Comparison of ENCODE assay signal across 21 cellular contexts in genomic region chr1:99347041-99347684, GRCh38.
"Had no signal": no experiment of that assay in that cellular context is flagged by ENCODE, and none has a peak within 500 bp of the region (broad histone marks: within the 10 kb centered on the region; RNA-seq: fewer than 3 reads in every experiment).

No MANE protein-coding gene starts in this region.

- H3K9me3 Mint-ChIP-seq: activated CD4-positive, alpha-beta T cell treated with anti-CD3 and anti-CD28 coated beads, Interleukin-2, amount 10 ng/mL, durations not matched to agents 7 days and 5 days; activated naive CD4-positive, alpha-beta T cell treated with anti-CD3 and anti-CD28 coated beads, Interleukin-2, amount 10 ng/mL, durations not matched to agents 7 days and 5 days; activated naive CD8-positive, alpha-beta T cell treated with anti-CD3 and anti-CD28 coated beads, Interleukin-2, amount 50 U/mL, for 24 hours; stimulated activated memory B cell treated with anti-CD40 and anti-IgM and Interleukin-4, amounts not matched to agents 10 μg/mL and 1 μg/mL and 100 μg/mL, for 72 hours had no signal

- DNase-seq: activated CD4-positive, alpha-beta T cell treated with anti-CD3 and anti-CD28 coated beads, Interleukin-2, amount 10 ng/mL, durations not matched to agents 7 days and 5 days; activated CD8-positive, alpha-beta memory T cell treated with anti-CD3 and anti-CD28 coated beads, Interleukin-2, amount 50 U/mL, for 4 hours; activated naive CD4-positive, alpha-beta T cell treated with anti-CD3 and anti-CD28 coated beads, Interleukin-2, amount 10 ng/mL, durations not matched to agents 7 days and 5 days; activated naive CD8-positive, alpha-beta T cell treated with anti-CD3 and anti-CD28 coated beads, Interleukin-2, amount 50 U/mL, for 24 hours; activated T-cell treated with anti-CD3 and anti-CD28 coated beads, Interleukin-2, amount 50 U/mL, for 4 hours; anterior cingulate cortex; central memory CD4-positive, alpha-beta T cell; colonic mucosa; gastrocnemius medialis; head of caudate nucleus; left ventricle myocardium inferior; naive thymus-derived CD4-positive, alpha-beta T cell; spleen; stimulated activated CD4-positive, alpha-beta T cell treated with anti-CD3 and anti-CD28 coated beads, Interleukin-4, amount 100 ng/mL, for 4 hours; upper lobe of right lung had no signal

- H3K36me3 Mint-ChIP-seq: activated naive CD4-positive, alpha-beta T cell treated with anti-CD3 and anti-CD28 coated beads, Interleukin-2, amount 10 ng/mL, durations not matched to agents 7 days and 5 days; brain; naive thymus-derived CD4-positive, alpha-beta T cell; stimulated activated memory B cell treated with anti-CD40 and anti-IgM and Interleukin-4, amounts not matched to agents 10 μg/mL and 1 μg/mL and 100 μg/mL, for 72 hours had no signal

- H3K27ac Mint-ChIP-seq: activated CD4-positive, alpha-beta T cell treated with anti-CD3 and anti-CD28 coated beads, Interleukin-2, amount 10 ng/mL, durations not matched to agents 7 days and 5 days; activated naive CD4-positive, alpha-beta T cell treated with anti-CD3 and anti-CD28 coated beads, Interleukin-2, amount 10 ng/mL, durations not matched to agents 7 days and 5 days; activated naive CD8-positive, alpha-beta T cell treated with anti-CD3 and anti-CD28 coated beads, Interleukin-2, amount 50 U/mL, for 24 hours; naive thymus-derived CD4-positive, alpha-beta T cell; stimulated activated memory B cell treated with anti-CD40 and anti-IgM and Interleukin-4, amounts not matched to agents 10 μg/mL and 1 μg/mL and 100 μg/mL, for 72 hours; T-helper 1 cell treated with Interleukin-12 subunit alpha and Interleukin-12 subunit beta and Interleukin-4 antibody, amounts not matched to agents 30 μg/mL and 1 μg/mL, for 36 hours had no signal

- H3K4me3 ChIP-seq: colonic mucosa, gastrocnemius medialis, left ventricle myocardium inferior, spleen, thoracic aorta, upper lobe of right lung had no signal

- H3K4me1 ChIP-seq: colonic mucosa, left ventricle myocardium inferior, parathyroid adenoma, spleen, upper lobe of right lung had no signal

- H3K27me3 Mint-ChIP-seq: activated CD4-positive, alpha-beta T cell treated with anti-CD3 and anti-CD28 coated beads, Interleukin-2, amount 10 ng/mL, durations not matched to agents 7 days and 5 days; activated naive CD4-positive, alpha-beta T cell treated with anti-CD3 and anti-CD28 coated beads, Interleukin-2, amount 10 ng/mL, durations not matched to agents 7 days and 5 days; stimulated activated memory B cell treated with anti-CD40 and anti-IgM and Interleukin-4, amounts not matched to agents 10 μg/mL and 1 μg/mL and 100 μg/mL, for 72 hours had no signal

- H3K4me1 Mint-ChIP-seq: activated CD4-positive, alpha-beta T cell treated with anti-CD3 and anti-CD28 coated beads, Interleukin-2, amount 10 ng/mL, durations not matched to agents 7 days and 5 days; activated naive CD4-positive, alpha-beta T cell treated with anti-CD3 and anti-CD28 coated beads, Interleukin-2, amount 10 ng/mL, durations not matched to agents 7 days and 5 days; activated naive CD8-positive, alpha-beta T cell treated with anti-CD3 and anti-CD28 coated beads, Interleukin-2, amount 50 U/mL, for 24 hours; naive thymus-derived CD4-positive, alpha-beta T cell; stimulated activated memory B cell treated with anti-CD40 and anti-IgM and Interleukin-4, amounts not matched to agents 10 μg/mL and 1 μg/mL and 100 μg/mL, for 72 hours had no signal

- H3K36me3 ChIP-seq: colonic mucosa, gastrocnemius medialis, left ventricle myocardium inferior, neutrophil, spleen, thoracic aorta, upper lobe of right lung had no signal

- H3K4me3 Mint-ChIP-seq: activated CD4-positive, alpha-beta T cell treated with anti-CD3 and anti-CD28 coated beads, Interleukin-2, amount 10 ng/mL, durations not matched to agents 7 days and 5 days; activated naive CD4-positive, alpha-beta T cell treated with anti-CD3 and anti-CD28 coated beads, Interleukin-2, amount 10 ng/mL, durations not matched to agents 7 days and 5 days; activated naive CD8-positive, alpha-beta T cell treated with anti-CD3 and anti-CD28 coated beads, Interleukin-2, amount 50 U/mL, for 24 hours; activated T-cell treated with anti-CD3 and anti-CD28 coated beads, Interleukin-2, amount 50 U/mL, for 4 hours; brain; naive thymus-derived CD4-positive, alpha-beta T cell; stimulated activated memory B cell treated with anti-CD40 and anti-IgM and Interleukin-4, amounts not matched to agents 10 μg/mL and 1 μg/mL and 100 μg/mL, for 72 hours; T-helper 1 cell treated with Interleukin-12 subunit alpha and Interleukin-12 subunit beta and Interleukin-4 antibody, amounts not matched to agents 30 μg/mL and 1 μg/mL, for 36 hours had no signal

- H3K9me3 ChIP-seq: colonic mucosa, gastrocnemius medialis, neutrophil had no signal

- H3K27me3 ChIP-seq: colonic mucosa, gastrocnemius medialis, neutrophil, spleen, upper lobe of right lung had no signal

- H3K27ac ChIP-seq: colonic mucosa, gastrocnemius medialis, left ventricle myocardium inferior, neutrophil, parathyroid adenoma, spleen, thoracic aorta, upper lobe of right lung had no signal
